20 cellular contexts compared by ENCODE assay signal in genomic region chr6:91606148-91606901, GRCh38.
A peak's percentile ranks its signal among the peaks of the same experiment; 100 is the strongest.
DNase-seq lines count a peak whose midpoint lies in the region; ATAC-seq, FAIRE-seq and TF ChIP-seq lines count a peak whose summit lies in the region.
"Had no signal": no experiment of that assay in that cellular context is flagged by ENCODE, and none has a peak within 500 bp of the region (broad histone marks: within the 10 kb centered on the region; RNA-seq: fewer than 3 reads in every experiment).

No MANE protein-coding gene starts in this region.

- H3K4me1 ChIP-seq in kidney (ENCODE audit: control insufficient read depth in 1 of 2, insufficient read depth in 1 of 2, low read depth in 1 of 2, low read length in 2 of 2) (no peaks in the 10 kb centered on the region), right lobe of liver (peaks cover 0 to 3% (median 0%) of the 10 kb centered on the region in 4 donors), small intestine (ENCODE audit: control insufficient read depth in 2 of 2, insufficient read depth in 1 of 2, low read depth in 1 of 2, low read length in 1 of 2) (no peaks in the 10 kb centered on the region), BE2C (peaks cover 8% of the 10 kb centered on the region), gastroesophageal sphincter (no peaks in the 10 kb centered on the region)
- H3K4me1 ChIP-seq: Caco-2 had no signal

- H3K36me3 ChIP-seq in kidney (ENCODE audit: control insufficient read depth in 1 of 2, insufficient read depth in 2 of 2, low read length in 2 of 2) (no peaks in the 10 kb centered on the region), right lobe of liver (no peaks in the 10 kb centered on the region), small intestine (ENCODE audit: control insufficient read depth in 2 of 2, insufficient read depth in 2 of 2, low read length in 2 of 2) (no peaks in the 10 kb centered on the region), BE2C (no peaks in the 10 kb centered on the region), gastroesophageal sphincter (no peaks in the 10 kb centered on the region)

- peak; percentile 72 to 98 (median 94) for ATAC-seq in right lobe of liver
- ATAC-seq in gastroesophageal sphincter: no peak
- ATAC-seq: GM12878 had no signal

- no peak for TF ChIP-seq CTCF in kidney (IDR thresholded peaks at IDR 0.05; ENCODE audit: borderline replicate concordance, extremely low read depth, insufficient read depth)
- no peak for TF ChIP-seq CTCF in right lobe of liver (IDR thresholded peaks at IDR 0.05)
- TF ChIP-seq CTCF in BE2C (IDR thresholded peaks at IDR 0.05; ENCODE audit: low read depth, low read length): no peak
- TF ChIP-seq CTCF in gastroesophageal sphincter (IDR thresholded peaks at IDR 0.05): no peak

- FAIRE-seq in kidney (lab: Jason Lieb, UNC) (no peak), small intestine (lab: Jason Lieb, UNC) (no peak)
- FAIRE-seq: A204.1, D721Med, GM12878, H1 had no signal

- TF ChIP-seq EP300 in gastroesophageal sphincter (IDR thresholded peaks at IDR 0.05): no peak

- H3K27me3 ChIP-seq in right lobe of liver (no peaks in the 10 kb centered on the region), small intestine (ENCODE audit: control insufficient read depth in 2 of 2, insufficient read depth in 2 of 2, low read length in 2 of 2) (no peaks in the 10 kb centered on the region), BE2C (no peaks in the 10 kb centered on the region), gastroesophageal sphincter (no peaks in the 10 kb centered on the region)

- no peak overlapping the region for H3K9ac ChIP-seq in kidney (ENCODE audit: low read length in 2 of 2)

- DNase-seq in kidney (no peak), left kidney (ENCODE audit: low read depth, low spot score) (peak; percentile 25), right lobe of liver (peak in 2 of 3 donors; percentile 41 to 46), small intestine (peak; percentile 53), BE2C (no peak), T-helper 1 cell (no peak)
- DNase-seq: ACHN; Caco-2; CD4-positive, alpha-beta T cell; DMS79 treated with DMSO at 0.1 percent for 48 hours; GF-D8; H9; KG1 had no signal

- no peaks in the 10 kb centered on the region for H3K9me3 ChIP-seq in kidney (ENCODE audit: control insufficient read depth in 1 of 2, low read length in 2 of 2)
- H3K9me3 ChIP-seq in right lobe of liver: no peaks in the 10 kb centered on the region
- H3K9me3 ChIP-seq in small intestine (ENCODE audit: control insufficient read depth, low read depth): no peaks in the 10 kb centered on the region
- H3K9me3 ChIP-seq in BE2C: no peaks in the 10 kb centered on the region
- no peaks in the 10 kb centered on the region for H3K9me3 ChIP-seq in gastroesophageal sphincter
- H3K9me3 ChIP-seq: Caco-2 had no signal

- H3K4me3 ChIP-seq in kidney (ENCODE audit: low read length in 2 of 2): peak overlapping the region; percentile 0 to 7
- peak overlapping the region in 2 of 3 donors; percentile 23 to 38 for H3K4me3 ChIP-seq in right lobe of liver
- no peak overlapping the region for H3K4me3 ChIP-seq in small intestine (ENCODE audit: low read depth in 1 of 2, low read length in 2 of 2)
- no peak overlapping the region for H3K4me3 ChIP-seq in BE2C (ENCODE audit: low read depth, low read length)
- no peak overlapping the region for H3K4me3 ChIP-seq in gastroesophageal sphincter
- H3K4me3 ChIP-seq: GM12878 had no signal

- intact Hi-C loops in kidney (cut with DNase I) (no loop called here), right lobe of liver (cut with DNase I) (no loop called here)

- WGBS in right lobe of liver (ENCODE audit: insufficient coverage, low coverage, low lambda C conversion rate, missing lambda C conversion rate): 29% methylated on average over 7 of the region's 7 CpGs
- 25 to 74% (median 37%) methylated on average over 7 of the region's 7 CpGs for WGBS in small intestine, 3 donors
- 84 to 87% methylated on average over 6 to 7 of the region's 7 CpGs for WGBS in gastroesophageal sphincter (ENCODE audit: low coverage in 1 of 2), 2 donors

- H3K27ac ChIP-seq in kidney (ENCODE audit: low read depth in 2 of 2, low read length in 2 of 2) (peak overlapping the region in 1 of 2 donors; percentile 69), right lobe of liver (peak overlapping the region; percentile 20 to 94 (median 70)), small intestine (ENCODE audit: low read depth in 1 of 2, low read length in 1 of 2) (no peak overlapping the region), gastroesophageal sphincter (no peak overlapping the region)
- H3K27ac ChIP-seq: C4-2B, HL-60 had no signal

- TF ChIP-seq POLR2A in right lobe of liver (IDR thresholded peaks at IDR 0.05): no peak
- no peak for TF ChIP-seq POLR2A in gastroesophageal sphincter (IDR thresholded peaks at IDR 0.05)

Comparison
In these comparisons a context has a peak if more than half of its experiments do, and no peak if none do; other contexts are left out.
1. DNase-seq: peak in left kidney (single experiment), right lobe of liver (2 of 3) and small intestine (single experiment); none in kidney (single experiment), BE2C (single experiment) and T-helper 1 cell (0 of 5).
2. H3K27ac ChIP-seq: peak in right lobe of liver (3 of 3); none in small intestine (0 of 2) and gastroesophageal sphincter (0 of 4).
3. H3K4me3 ChIP-seq: peak in kidney (2 of 2) and right lobe of liver (2 of 3); none in small intestine (0 of 2), BE2C (single experiment) and gastroesophageal sphincter (0 of 2).